In the genomic region with DNA sequence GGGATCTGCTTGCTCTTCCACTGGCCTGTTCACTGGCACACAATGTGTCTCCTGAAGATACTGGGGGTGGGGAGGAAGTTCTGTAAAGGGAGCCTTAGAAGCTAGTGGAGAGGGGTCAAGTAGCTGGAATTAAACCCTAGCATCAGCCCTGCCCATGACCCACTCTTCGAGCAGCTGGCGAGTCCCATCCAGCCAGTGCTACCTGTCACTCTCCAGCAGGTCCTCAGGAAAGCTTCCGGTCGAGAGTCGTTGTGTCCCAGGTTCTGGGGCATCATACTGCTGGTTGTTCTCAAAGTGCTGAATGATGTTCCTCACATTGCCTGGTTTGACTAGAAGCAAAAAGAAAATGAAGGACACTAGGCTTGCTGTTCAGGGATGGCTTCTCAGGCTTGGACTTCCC, we compare ENCODE assay signal across 32 cellular contexts. TPM values are rescaled to one million over a fixed set of nuclear protein-coding genes. Genes with fewer than 3 reads are reported as not detected.
A peak's percentile ranks its signal among the peaks of the same experiment; 100 is the strongest.
DNase-seq lines count a peak whose midpoint lies in the region; ATAC-seq, FAIRE-seq and TF ChIP-seq lines count a peak whose summit lies in the region.
"Had no signal": no experiment of that assay in that cellular context is flagged by ENCODE, and none has a peak within 500 bp of the region (broad histone marks: within the 10 kb centered on the region; RNA-seq: fewer than 3 reads in every experiment).

No MANE protein-coding gene starts in this region.

- H3K4me1 Mint-ChIP-seq in activated CD8-positive, alpha-beta memory T cell treated with anti-CD3 and anti-CD28 coated beads, Interleukin-2, amount 10 ng/mL, durations not matched to agents 7 days and 5 days, result no peaks in the 10 kb centered on the region
- no peaks in the 10 kb centered on the region for H3K4me1 Mint-ChIP-seq in activated T-helper 17 cell treated with anti-CD3 and anti-CD28 coated beads, Interleukin-2, amount 50 U/mL, for 72 hours
- H3K4me1 Mint-ChIP-seq: CD14-positive monocyte; CD4-positive, alpha-beta memory T cell; CD8-positive, alpha-beta memory T cell had no signal

- H3K27ac ChIP-seq in caudate nucleus (ENCODE audit: low read depth, low read length), result no peak overlapping the region
- H3K27ac ChIP-seq: BLaER1 had no signal

- no peaks in the 10 kb centered on the region for H3K27me3 ChIP-seq in bronchial epithelial cell (ENCODE audit: control insufficient read depth, insufficient read depth, low read length)
- H3K27me3 ChIP-seq: BE2C, BLaER1 had no signal

- H3K27me3 Mint-ChIP-seq in activated CD8-positive, alpha-beta memory T cell treated with anti-CD3 and anti-CD28 coated beads, Interleukin-2, amount 10 ng/mL, durations not matched to agents 7 days and 5 days, result peaks cover 7% of the 10 kb centered on the region
- no peaks in the 10 kb centered on the region for H3K27me3 Mint-ChIP-seq in activated T-helper 17 cell treated with anti-CD3 and anti-CD28 coated beads, Interleukin-2, amount 50 U/mL, for 72 hours
- H3K27me3 Mint-ChIP-seq: CD4-positive, CD25-positive, alpha-beta regulatory T cell had no signal

- peak; percentile 66 for FAIRE-seq in bronchial epithelial cell (lab: Jason Lieb, UNC)
- FAIRE-seq: A204.1, GM12878, GM12892, GM18507 had no signal

- CTCF ChIA-PET in activated CD8-positive, alpha-beta memory T cell treated with anti-CD3 and anti-CD28 coated beads, Interleukin-2, amount 10 ng/mL, durations not matched to agents 7 days and 5 days (lab: Charles Lee), result no interaction called here

- DNase-seq in activated CD8-positive, alpha-beta memory T cell treated with anti-CD3 and anti-CD28 coated beads, Interleukin-2, amount 50 U/mL, for 48 hours, result peak; percentile 28
- no peak for DNase-seq in activated CD8-positive, alpha-beta memory T cell treated with anti-CD3 and anti-CD28 coated beads, Interleukin-2, amount 10 ng/mL, durations not matched to agents 7 days and 5 days
- DNase-seq in bronchial epithelial cell (ENCODE audit: low read depth) (no peak), left lobe of liver (ENCODE audit: low spot score) (peak; percentile 8), ureter (ENCODE audit: low spot score) (no peak), caudate nucleus (lab: John Stamatoyannopoulos, UW) (no peak)
- DNase-seq: 8988T; ACHN; BE2C; C1 segment of cervical spinal cord; CD4-positive, alpha-beta memory T cell; CD4-positive, CD25-positive, alpha-beta regulatory T cell; CD8-positive, alpha-beta memory T cell; COR-L47; DMS 273 treated with DMSO at 0.1 percent for 48 hours; DMS153; DMS53; DMS79; DND-41; EL; GDM1 had no signal

- no peak overlapping the region for H3K4me3 ChIP-seq in bronchial epithelial cell (ENCODE audit: low read depth, low read length)
- H3K4me3 ChIP-seq: BLaER1, GM12878 had no signal

- H3K36me3 Mint-ChIP-seq in activated CD8-positive, alpha-beta memory T cell treated with anti-CD3 and anti-CD28 coated beads, Interleukin-2, amount 10 ng/mL, durations not matched to agents 7 days and 5 days, result no peaks in the 10 kb centered on the region
- peaks cover 42% of the 10 kb centered on the region for H3K36me3 Mint-ChIP-seq in activated T-helper 17 cell treated with anti-CD3 and anti-CD28 coated beads, Interleukin-2, amount 50 U/mL, for 72 hours (ENCODE audit: low read depth)

- no peak for ATAC-seq in activated CD8-positive, alpha-beta memory T cell treated with anti-CD3 and anti-CD28 coated beads, Interleukin-2, amount 10 ng/mL, durations not matched to agents 7 days and 5 days
- no peak for ATAC-seq in activated T-helper 17 cell treated with anti-CD3 and anti-CD28 coated beads, Interleukin-2, amount 50 U/mL, for 72 hours (replicated peaks)
- ATAC-seq in left lobe of liver (no peak), HG03520 (IDR thresholded peaks at IDR 0.05; ENCODE audit: unreplicated experiment) (no peak)
- ATAC-seq: GM12878 had no signal

- no peak overlapping the region for H3K27ac Mint-ChIP-seq in activated CD8-positive, alpha-beta memory T cell treated with anti-CD3 and anti-CD28 coated beads, Interleukin-2, amount 10 ng/mL, durations not matched to agents 7 days and 5 days
- peak overlapping the region; percentile 16 for H3K27ac Mint-ChIP-seq in activated T-helper 17 cell treated with anti-CD3 and anti-CD28 coated beads, Interleukin-2, amount 50 U/mL, for 72 hours

- H3K4me3 Mint-ChIP-seq in activated CD8-positive, alpha-beta memory T cell treated with anti-CD3 and anti-CD28 coated beads, Interleukin-2, amount 10 ng/mL, durations not matched to agents 7 days and 5 days, result no peak overlapping the region
- no peak overlapping the region for H3K4me3 Mint-ChIP-seq in activated T-helper 17 cell treated with anti-CD3 and anti-CD28 coated beads, Interleukin-2, amount 50 U/mL, for 72 hours
- H3K4me3 Mint-ChIP-seq: CD14-positive monocyte; CD4-positive, alpha-beta memory T cell; CD4-positive, CD25-positive, alpha-beta regulatory T cell; CD8-positive, alpha-beta memory T cell had no signal

- no peaks in the 10 kb centered on the region for H3K9me3 Mint-ChIP-seq in activated CD8-positive, alpha-beta memory T cell treated with anti-CD3 and anti-CD28 coated beads, Interleukin-2, amount 10 ng/mL, durations not matched to agents 7 days and 5 days (ENCODE audit: low read depth)
- H3K9me3 Mint-ChIP-seq in activated T-helper 17 cell treated with anti-CD3 and anti-CD28 coated beads, Interleukin-2, amount 50 U/mL, for 72 hours, result no peaks in the 10 kb centered on the region
- H3K9me3 Mint-ChIP-seq: CD14-positive monocyte; CD4-positive, alpha-beta memory T cell; CD4-positive, CD25-positive, alpha-beta regulatory T cell; CD8-positive, alpha-beta memory T cell had no signal

- peaks cover 23% of the 10 kb centered on the region for H3K36me3 ChIP-seq in bronchial epithelial cell (ENCODE audit: control insufficient read depth, insufficient read depth, low read length)

- TF ChIP-seq CTCF in bronchial epithelial cell (IDR thresholded peaks at IDR 0.05; ENCODE audit: insufficient read depth, low read length, severe bottlenecking), result no peak

RNA-seq across cellular contexts. Expression of a gene that starts 30.9 kb away (rescaled TPM):
- total RNA-seq in activated CD8-positive, alpha-beta memory T cell treated with anti-CD3 and anti-CD28 coated beads, Interleukin-2, amount 10 ng/mL, durations not matched to agents 7 days and 5 days, result not detected
- total RNA-seq in activated T-helper 17 cell treated with anti-CD3 and anti-CD28 coated beads, Interleukin-2, amount 50 U/mL, for 72 hours, result not detected
- total RNA-seq in bronchial epithelial cell, result not detected in 2 replicates
- not detected for total RNA-seq in left lobe of liver
- not detected for total RNA-seq in ureter
- total RNA-seq: A673; CD4-positive, alpha-beta memory T cell; CD4-positive, CD25-positive, alpha-beta regulatory T cell; CD8-positive, alpha-beta memory T cell; Daoy; G401; GM12878 had no signal

RNA-seq across cellular contexts. Expression of a gene that starts 57.9 kb away (rescaled TPM):
- total RNA-seq in activated CD8-positive, alpha-beta memory T cell treated with anti-CD3 and anti-CD28 coated beads, Interleukin-2, amount 10 ng/mL, durations not matched to agents 7 days and 5 days, result not detected
- total RNA-seq in activated T-helper 17 cell treated with anti-CD3 and anti-CD28 coated beads, Interleukin-2, amount 50 U/mL, for 72 hours, result not detected
- total RNA-seq in bronchial epithelial cell (1.8 TPM in 2 replicates), left lobe of liver (4.5 TPM), ureter (10.0 TPM)
- total RNA-seq: CD8-positive, alpha-beta memory T cell; GM12878 had no signal

Comparison
In these comparisons a context has a peak if more than half of its experiments do, and no peak if none do; other contexts are left out.
1. DNase-seq: peak in activated CD8-positive, alpha-beta memory T cell treated with anti-CD3 and anti-CD28 coated beads, Interleukin-2, amount 50 U/mL, for 48 hours (single experiment) and left lobe of liver (single experiment); none in activated CD8-positive, alpha-beta memory T cell treated with anti-CD3 and anti-CD28 coated beads, Interleukin-2, amount 10 ng/mL, durations not matched to agents 7 days and 5 days (single experiment), bronchial epithelial cell (single experiment), ureter (single experiment) and caudate nucleus (0 of 61).